9 cellular contexts compared by ENCODE assay signal in genomic region chr15:48645558-48646330, GRCh38. TPM values are rescaled to one million over a fixed set of nuclear protein-coding genes. Genes with fewer than 3 reads are reported as not detected.
DNase-seq lines count a peak whose midpoint lies in the region; FAIRE-seq and TF ChIP-seq lines count a peak whose summit lies in the region.
"Had no signal": no experiment of that assay in that cellular context is flagged by ENCODE, and none has a peak within 500 bp of the region (broad histone marks: within the 10 kb centered on the region; RNA-seq: fewer than 3 reads in every experiment).

Gene FBN1 (minus strand): TSS chr15:48645709. CDS start chr15:48644769, 940 bp downstream.

- H3K36me3 ChIP-seq in H7 (replicated peaks; ENCODE audit: control insufficient read depth, insufficient read depth, low read length) = no peaks in the 10 kb centered on the region
- no peaks in the 10 kb centered on the region for H3K36me3 ChIP-seq in hepatocyte (replicated peaks; ENCODE audit: insufficient read depth, low read depth)

- H4K20me1 ChIP-seq in hepatocyte (ENCODE audit: insufficient read depth, poor library complexity, severe bottlenecking) = peaks cover 4% of the 10 kb centered on the region

- in situ Hi-C loops in astrocyte of the cerebellum (cut with HindIII; ENCODE audit: low sequenced_read_pairs) = no loop called here

- no peaks in the 10 kb centered on the region for H3K4me1 ChIP-seq in hepatocyte (ENCODE audit: insufficient read depth)

- FAIRE-seq in RCC 7860 (lab: Jason Lieb, UNC) = no peak
- FAIRE-seq: K562 had no signal

- H3K4me2 ChIP-seq in hepatocyte = peak within 1 kb of the TSS; percentile 87

- H3K4me3 ChIP-seq in H7 (ENCODE audit: insufficient read depth, low read depth, low read length) (peak within 1 kb of the TSS; percentile 71), astrocyte of the cerebellum (ENCODE audit: low read depth, low read length) (peak within 1 kb of the TSS; percentile 78), hepatocyte (peak within 1 kb of the TSS; percentile 82)
- H3K4me3 ChIP-seq: K562 had no signal

- peak within 1 kb of the TSS; percentile 72 for H2AFZ ChIP-seq in hepatocyte

- no peak for TF ChIP-seq CTCF in astrocyte of the cerebellum (IDR thresholded peaks at IDR 0.05; ENCODE audit: low read depth, low read length, missing control alignments)
- no peak for TF ChIP-seq CTCF in hepatocyte (IDR thresholded peaks at IDR 0.05; ENCODE audit: poor library complexity)

- WGBS in hepatocyte (ENCODE audit: low lambda C conversion rate, missing lambda C conversion rate) = 2% methylated on average over 63 of the region's 66 CpGs

- H3K27ac ChIP-seq in hepatocyte = peak within 1 kb of the TSS; percentile 86

- intact Hi-C loops in posterior vena cava (cut with DNase I) = loop anchor here (5.0 to 10.0 kb wide), 3 partner anchors 101 to 159 kb away; no protein-coding TSS in a partner anchor

- H3K27me3 ChIP-seq in H7 (ENCODE audit: control insufficient read depth, insufficient read depth, low read length) (peaks cover 34% of the 10 kb centered on the region), hepatocyte (peaks cover 25% of the 10 kb centered on the region)

- peaks cover 36% of the 10 kb centered on the region for H3K79me2 ChIP-seq in hepatocyte

- no peaks in the 10 kb centered on the region for H3K9me2 ChIP-seq in hepatocyte (replicated peaks; ENCODE audit: insufficient read depth)

- no peaks in the 10 kb centered on the region for H3K9me3 ChIP-seq in hepatocyte (ENCODE audit: low read depth)

- peak; percentile 12 for DNase-seq in activated T-cell treated with anti-CD3 and anti-CD28 coated beads for 48 hours (ENCODE audit: low read depth)
- DNase-seq in activated T-cell treated with anti-CD3 and anti-CD28 coated beads for 4 hours = no peak
- DNase-seq in H7 = peak; percentile 87
- peak; percentile 86 for DNase-seq in M059J (ENCODE audit: low read depth)
- peak; percentile 68 for DNase-seq in astrocyte of the cerebellum (ENCODE audit: low read depth)
- peak; percentile 84 for DNase-seq in hepatocyte (ENCODE audit: low spot score)
- peak; percentile 95 for DNase-seq in posterior vena cava (ENCODE audit: low spot score)
- no peak for DNase-seq in RCC 7860 (ENCODE audit: low spot score)

RNA-seq across cellular contexts. Expression of gene FBN1, which starts in this region (rescaled TPM):
- total RNA-seq in H7 (2014; rRNA removed; shearing (Covaris generic)) = 3.9 and 5.5 TPM in 2 replicates
- 67.8 and 123 TPM in 2 replicates for total RNA-seq in M059J (2014; rRNA removed; shearing (Covaris generic))
- total RNA-seq in hepatocyte = 172 and 199 TPM in 2 replicates
- 69.4 and 76.6 TPM in 2 replicates for polyA plus RNA-seq in hepatocyte
- 100 to 1,000 TPM; 194 to 541 TPM for total RNA-seq in posterior vena cava

Comparison
In these comparisons a context has a peak if more than half of its experiments do, and no peak if none do; other contexts are left out.
1. RNA of gene FBN1 (total RNA-seq): 194 to 541 TPM in posterior vena cava, 172 to 199 TPM in hepatocyte and 67.8 to 123 TPM in M059J; 3.9 to 5.5 TPM in H7; every median in the first group is over 10 times any median in the second.
2. DNase-seq: peak in activated T-cell treated with anti-CD3 and anti-CD28 coated beads for 48 hours (single experiment), H7 (single experiment), M059J (single experiment), astrocyte of the cerebellum (single experiment), hepatocyte (single experiment) and posterior vena cava (single experiment); none in activated T-cell treated with anti-CD3 and anti-CD28 coated beads for 4 hours (single experiment) and RCC 7860 (single experiment).
3. Peak in every context shown above with its lines, with median percentiles within 50 percentile points of each other: H3K4me3 ChIP-seq.